8 cellular contexts compared by ENCODE assay signal in genomic region chr17:44502598-44503079, GRCh38.
DNase-seq lines count a peak whose midpoint lies in the region; ATAC-seq and TF ChIP-seq lines count a peak whose summit lies in the region.

No MANE protein-coding gene starts in this region.

- H3K4me3 ChIP-seq in RWPE2 (ENCODE audit: severe bottlenecking) (peak overlapping the region; percentile 61), epithelial cell of esophagus (ENCODE audit: low read length) (peak overlapping the region; percentile 68), muscle layer of colon (ENCODE audit: low read depth in 1 of 2, low read length in 2 of 2) (peak overlapping the region; percentile 96 to 99)

- H3K4me1 ChIP-seq in RWPE2 (ENCODE audit: insufficient read depth, poor library complexity, severe bottlenecking): peaks cover 34% of the 10 kb centered on the region
- peaks cover 24% of the 10 kb centered on the region for H3K4me1 ChIP-seq in muscle layer of colon (ENCODE audit: insufficient read depth, low read length)

- H3K36me3 ChIP-seq in RWPE2 (ENCODE audit: low read depth) (peaks cover 14% of the 10 kb centered on the region), muscle layer of colon (ENCODE audit: insufficient read depth, low read length) (no peaks in the 10 kb centered on the region)

- H3K27me3 ChIP-seq in RWPE2 (ENCODE audit: insufficient read depth, poor library complexity, severe bottlenecking) (no peaks in the 10 kb centered on the region), muscle layer of colon (ENCODE audit: control insufficient read depth in 1 of 2, insufficient read depth in 2 of 2, low read length in 2 of 2) (no peaks in the 10 kb centered on the region)

- DNase-seq in NCI-H748 (lab: John Stamatoyannopoulos, UW; ENCODE audit: unreplicated experiment): peak; percentile 35
- DNase-seq in NCI-H748 treated with DMSO at 0.1 percent for 48 hours (lab: John Stamatoyannopoulos, UW): no peak
- no peak for DNase-seq in RWPE2 (ENCODE audit: low spot score)
- DNase-seq in epithelial cell of esophagus (ENCODE audit: low read depth): peak; percentile 57
- no peak for DNase-seq in NCI-H226

- peak overlapping the region; percentile 55 for H3K9ac ChIP-seq in muscle layer of colon (ENCODE audit: low read length)

- H3K9me3 ChIP-seq in RWPE2 (ENCODE audit: severe bottlenecking): no peaks in the 10 kb centered on the region
- no peaks in the 10 kb centered on the region for H3K9me3 ChIP-seq in muscle layer of colon (ENCODE audit: low read length)

- ATAC-seq in HG02870 (IDR thresholded peaks at IDR 0.05; ENCODE audit: unreplicated experiment) (peak; percentile 6), RWPE2 (ENCODE audit: low read depth) (peak; percentile 32; the same call in 2 of the 3 replicates), GM18517 (IDR thresholded peaks at IDR 0.05; ENCODE audit: unreplicated experiment) (no peak)

- H3K27ac ChIP-seq in RWPE2 (ENCODE audit: poor library complexity, severe bottlenecking) (peak overlapping the region; percentile 77), muscle layer of colon (ENCODE audit: low read depth, low read length) (peak overlapping the region; percentile 97)

- no peak for TF ChIP-seq CTCF in RWPE2 (IDR thresholded peaks at IDR 0.05; ENCODE audit: poor library complexity, severe bottlenecking)
- no peak for TF ChIP-seq CTCF in epithelial cell of esophagus (IDR thresholded peaks at IDR 0.05; ENCODE audit: insufficient read depth, low read depth, low read length, missing control alignments)

Comparison
In these comparisons a context has a peak if more than half of its experiments do, and no peak if none do; other contexts are left out.
1. DNase-seq: peak in NCI-H748 (single experiment) and epithelial cell of esophagus (single experiment); none in NCI-H748 treated with DMSO at 0.1 percent for 48 hours (single experiment), RWPE2 (single experiment) and NCI-H226 (single experiment).
2. Peak in every context shown above with its lines, with median percentiles within 50 percentile points of each other: H3K4me3 ChIP-seq.